Comparison of ENCODE assay signal across 25 cellular contexts in the genomic region with DNA sequence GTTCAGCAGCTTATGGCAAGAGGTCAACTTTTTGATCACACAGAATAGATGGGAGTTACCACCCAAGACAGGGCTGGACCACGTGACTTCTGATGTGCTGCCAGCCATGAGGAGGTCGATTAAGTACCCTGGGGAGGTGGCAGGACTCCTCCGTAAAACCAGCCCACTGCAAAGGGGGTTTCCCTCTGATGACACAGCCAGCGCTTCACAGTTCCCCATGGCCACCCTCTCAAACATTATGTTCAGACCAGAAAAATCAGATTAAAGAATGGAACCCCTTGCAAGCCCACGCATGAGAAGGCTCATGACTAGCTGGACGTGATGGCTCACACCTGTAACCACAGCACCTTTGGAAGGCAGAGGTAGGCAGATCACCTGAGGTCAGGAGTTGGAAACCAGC.
A peak's percentile ranks its signal among the peaks of the same experiment; 100 is the strongest.
DNase-seq lines count a peak whose midpoint lies in the region; ATAC-seq and TF ChIP-seq lines count a peak whose summit lies in the region.
"Had no signal": no experiment of that assay in that cellular context is flagged by ENCODE, and none has a peak within 500 bp of the region (broad histone marks: within the 10 kb centered on the region; RNA-seq: fewer than 3 reads in every experiment).

No MANE protein-coding gene starts in this region.

- H3K4me3 ChIP-seq in HAP-1, result no peak overlapping the region
- H3K4me3 ChIP-seq: BLaER1 treated with 17β-estradiol and CSF1 and Interleukin-3, amounts not matched to agents 10 nM and 100 nM; GM23338; left ventricle myocardium inferior had no signal

- DNase-seq in Daoy (ENCODE audit: low read depth) (peak; percentile 10), posterior vena cava (ENCODE audit: low spot score) (peak; percentile 37), progenitor cell of endocrine pancreas (ENCODE audit: low spot score, unreplicated experiment) (no peak), HAP-1 (ENCODE audit: low spot score in 2 of 2) (no peak)
- no peak for DNase-seq in T-helper 2 cell treated with Interferon-gamma antibody and Interleukin-4, amounts not matched to agents 5 μg/mL and 100 μg/mL, for 36 hours (ENCODE audit: low spot score)
- DNase-seq: activated CD4-positive, alpha-beta T cell treated with anti-CD3 and anti-CD28 coated beads for 1 hour; activated CD8-positive, alpha-beta T cell treated with anti-CD3 and anti-CD28 coated beads, Interleukin-2, amount 10 ng/mL, durations not matched to agents 7 days and 5 days; activated naive CD4-positive, alpha-beta T cell; Caco-2; GDM1; left ventricle myocardium inferior; natural killer cell; NCI-H2081; NCI-H226; RPMI8226; small intestine; stimulated activated CD4-positive, alpha-beta T cell treated with anti-CD3 and anti-CD28 coated beads, Interleukin-1b, Interleukin-23, amount 100 ng/mL, for 48 hours; substantia nigra; T-helper 1 cell had no signal

- no peaks in the 10 kb centered on the region for H3K36me3 Mint-ChIP-seq in activated T-helper 17 cell treated with anti-CD3 and anti-CD28 coated beads, Interleukin-2, amount 50 U/mL, for 72 hours (ENCODE audit: low read depth)
- H3K36me3 Mint-ChIP-seq in progenitor cell of endocrine pancreas (ENCODE audit: insufficient read depth), result no peaks in the 10 kb centered on the region
- no peaks in the 10 kb centered on the region for H3K36me3 Mint-ChIP-seq in T-helper 2 cell treated with Interferon-gamma antibody and Interleukin-4, amounts not matched to agents 5 μg/mL and 100 μg/mL, for 36 hours (ENCODE audit: low read depth)
- H3K36me3 Mint-ChIP-seq: brain, natural killer cell, type B pancreatic cell had no signal

- peak; percentile 40 for ATAC-seq in GM18498 (IDR thresholded peaks at IDR 0.05; ENCODE audit: unreplicated experiment)
- ATAC-seq in activated T-helper 17 cell treated with anti-CD3 and anti-CD28 coated beads, Interleukin-2, amount 50 U/mL, for 72 hours (replicated peaks), result peak; percentile 77
- ATAC-seq: activated CD8-positive, alpha-beta T cell treated with anti-CD3 and anti-CD28 coated beads, Interleukin-2, amount 10 ng/mL, durations not matched to agents 7 days and 5 days; GM23338; natural killer cell had no signal

- in situ Hi-C loops in HAP-1 (cut with MboI; ENCODE audit: low sequenced_read_pairs), result no loop called here

- peak overlapping the region; percentile 6 for H3K4me3 Mint-ChIP-seq in activated T-helper 17 cell treated with anti-CD3 and anti-CD28 coated beads, Interleukin-2, amount 50 U/mL, for 72 hours
- no peak overlapping the region for H3K4me3 Mint-ChIP-seq in progenitor cell of endocrine pancreas (ENCODE audit: low read depth)
- H3K4me3 Mint-ChIP-seq in T-helper 2 cell treated with Interferon-gamma antibody and Interleukin-4, amounts not matched to agents 5 μg/mL and 100 μg/mL, for 36 hours, result no peak overlapping the region
- H3K4me3 Mint-ChIP-seq: activated CD8-positive, alpha-beta T cell treated with anti-CD3 and anti-CD28 coated beads, Interleukin-2, amount 10 ng/mL, durations not matched to agents 7 days and 5 days; brain; GM23338; natural killer cell; type B pancreatic cell had no signal

- H3K9me3 Mint-ChIP-seq in activated T-helper 17 cell treated with anti-CD3 and anti-CD28 coated beads, Interleukin-2, amount 50 U/mL, for 72 hours, result no peaks in the 10 kb centered on the region
- H3K9me3 Mint-ChIP-seq in progenitor cell of endocrine pancreas (ENCODE audit: low read depth), result no peaks in the 10 kb centered on the region
- no peaks in the 10 kb centered on the region for H3K9me3 Mint-ChIP-seq in T-helper 2 cell treated with Interferon-gamma antibody and Interleukin-4, amounts not matched to agents 5 μg/mL and 100 μg/mL, for 36 hours
- H3K9me3 Mint-ChIP-seq: GM23338, natural killer cell, type B pancreatic cell had no signal

- H3K4me1 ChIP-seq in HAP-1, result no peaks in the 10 kb centered on the region
- H3K4me1 ChIP-seq: Caco-2, left ventricle myocardium inferior had no signal

- H3K36me3 ChIP-seq in HAP-1 (replicated peaks), result no peaks in the 10 kb centered on the region
- H3K36me3 ChIP-seq: BLaER1 treated with 17β-estradiol and CSF1 and Interleukin-3, amounts not matched to agents 10 nM and 100 nM; left ventricle myocardium inferior had no signal

- peaks cover 2% of the 10 kb centered on the region for H3K27me3 Mint-ChIP-seq in activated T-helper 17 cell treated with anti-CD3 and anti-CD28 coated beads, Interleukin-2, amount 50 U/mL, for 72 hours
- H3K27me3 Mint-ChIP-seq in progenitor cell of endocrine pancreas, result no peaks in the 10 kb centered on the region
- no peaks in the 10 kb centered on the region for H3K27me3 Mint-ChIP-seq in T-helper 2 cell treated with Interferon-gamma antibody and Interleukin-4, amounts not matched to agents 5 μg/mL and 100 μg/mL, for 36 hours (ENCODE audit: low read depth)
- H3K27me3 Mint-ChIP-seq: brain, type B pancreatic cell had no signal

- H3K27me3 ChIP-seq in HAP-1 (ENCODE audit: low read depth), result no peaks in the 10 kb centered on the region
- H3K27me3 ChIP-seq: BLaER1 treated with 17β-estradiol and CSF1 and Interleukin-3, amounts not matched to agents 10 nM and 100 nM had no signal

- H3K9me3 ChIP-seq in HAP-1, result no peaks in the 10 kb centered on the region
- H3K9me3 ChIP-seq: Caco-2, left ventricle myocardium inferior had no signal

- intact Hi-C loops in posterior vena cava (cut with DNase I), result no loop called here

- H3K4me1 Mint-ChIP-seq in activated T-helper 17 cell treated with anti-CD3 and anti-CD28 coated beads, Interleukin-2, amount 50 U/mL, for 72 hours, result peaks cover 7% of the 10 kb centered on the region
- H3K4me1 Mint-ChIP-seq in progenitor cell of endocrine pancreas (ENCODE audit: low read depth), result no peaks in the 10 kb centered on the region
- peaks cover 3% of the 10 kb centered on the region for H3K4me1 Mint-ChIP-seq in T-helper 2 cell treated with Interferon-gamma antibody and Interleukin-4, amounts not matched to agents 5 μg/mL and 100 μg/mL, for 36 hours (ENCODE audit: low read depth)
- H3K4me1 Mint-ChIP-seq: brain, GM23338 had no signal

- TF ChIP-seq CTCF in progenitor cell of endocrine pancreas (IDR thresholded peaks at IDR 0.05; ENCODE audit: unreplicated experiment), result no peak

- H3K27ac Mint-ChIP-seq in activated T-helper 17 cell treated with anti-CD3 and anti-CD28 coated beads, Interleukin-2, amount 50 U/mL, for 72 hours, result peak overlapping the region; percentile 1
- no peak overlapping the region for H3K27ac Mint-ChIP-seq in progenitor cell of endocrine pancreas
- H3K27ac Mint-ChIP-seq in T-helper 2 cell treated with Interferon-gamma antibody and Interleukin-4, amounts not matched to agents 5 μg/mL and 100 μg/mL, for 36 hours, result no peak overlapping the region
- H3K27ac Mint-ChIP-seq: activated CD8-positive, alpha-beta T cell treated with anti-CD3 and anti-CD28 coated beads, Interleukin-2, amount 10 ng/mL, durations not matched to agents 7 days and 5 days; brain; GM23338; natural killer cell; type B pancreatic cell had no signal

Comparison
In these comparisons a context has a peak if more than half of its experiments do, and no peak if none do; other contexts are left out.
1. DNase-seq: peak in Daoy (single experiment) and posterior vena cava (single experiment); none in progenitor cell of endocrine pancreas (single experiment), T-helper 2 cell treated with Interferon-gamma antibody and Interleukin-4, amounts not matched to agents 5 μg/mL and 100 μg/mL, for 36 hours (single experiment) and HAP-1 (0 of 2).